Comparison of ENCODE assay signal across 32 cellular contexts in the genomic region with DNA sequence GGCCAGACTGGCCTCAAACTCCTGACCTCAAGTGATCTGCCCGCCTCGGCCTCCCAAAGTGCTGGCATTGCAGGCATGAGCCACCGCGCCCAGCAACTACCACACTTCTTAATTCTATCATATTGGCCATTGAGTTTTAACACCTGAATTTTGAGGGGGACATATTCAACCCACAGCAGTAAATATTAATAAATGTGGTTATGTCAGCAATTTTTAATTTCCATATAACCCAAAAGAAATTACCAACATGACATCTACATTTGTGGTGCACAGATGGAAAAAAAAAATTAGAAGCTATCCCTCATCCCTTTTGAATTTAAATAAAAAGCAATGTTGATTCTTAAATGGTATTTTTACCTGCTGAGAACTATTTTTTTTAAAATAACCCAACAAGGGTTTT.
"Had no signal": no experiment of that assay in that cellular context is flagged by ENCODE, and none has a peak within 500 bp of the region (broad histone marks: within the 10 kb centered on the region; RNA-seq: fewer than 3 reads in every experiment).

No MANE protein-coding gene starts in this region.

- H3K27me3 ChIP-seq: brain microvascular endothelial cell, dorsolateral prefrontal cortex, esophagus muscularis mucosa, foreskin keratinocyte, gastrocnemius medialis, heart left ventricle had no signal

- H3K4me3 ChIP-seq: coronary artery, dorsolateral prefrontal cortex, esophagus muscularis mucosa, gastrocnemius medialis, heart left ventricle had no signal

- H3K4me1 ChIP-seq: esophagus muscularis mucosa, foreskin keratinocyte, gastrocnemius medialis, heart left ventricle had no signal

- H3K27ac Mint-ChIP-seq: activated B cell treated with CpG ODN at 0.5 μM for 24 hours; activated CD8-positive, alpha-beta T cell treated with anti-CD3 and anti-CD28 coated beads for 36 hours; activated naive CD8-positive, alpha-beta T cell; activated T-helper 17 cell treated with anti-CD3 and anti-CD28 coated beads, Interleukin-2, amount 50 U/mL, for 72 hours; dendritic cell treated with granulocyte-macrophage colony-stimulating factor and Interleukin-4, amounts not matched to agents 40 ng/mL and 50 ng/mL, for 4 days; effector memory CD8-positive, alpha-beta T cell had no signal

- FAIRE-seq: astrocyte, bronchial epithelial cell had no signal

- H3K4me3 Mint-ChIP-seq: activated B cell treated with CpG ODN at 0.5 μM for 24 hours; activated CD8-positive, alpha-beta T cell treated with anti-CD3 and anti-CD28 coated beads for 36 hours; activated naive CD8-positive, alpha-beta T cell; activated T-cell treated with anti-CD3 and anti-CD28 coated beads, Interleukin-2, amount 50 U/mL, for 4 hours; activated T-helper 17 cell treated with anti-CD3 and anti-CD28 coated beads, Interleukin-2, amount 50 U/mL, for 72 hours; central memory CD8-positive, alpha-beta T cell; dendritic cell treated with granulocyte-macrophage colony-stimulating factor and Interleukin-4, amounts not matched to agents 40 ng/mL and 50 ng/mL, for 4 days; effector memory CD8-positive, alpha-beta T cell had no signal

- H3K36me3 ChIP-seq: brain microvascular endothelial cell, esophagus muscularis mucosa, gastrocnemius medialis, heart left ventricle, WERI-Rb-1 had no signal

- H3K27ac ChIP-seq: brain microvascular endothelial cell, coronary artery, dorsolateral prefrontal cortex, esophagus muscularis mucosa, foreskin keratinocyte, gastrocnemius medialis, heart left ventricle, WERI-Rb-1 had no signal

- H3K9me3 ChIP-seq: esophagus muscularis mucosa, gastrocnemius medialis had no signal

- DNase-seq: activated B cell treated with CpG ODN at 0.5 μM for 24 hours; activated CD4-positive, alpha-beta T cell treated with anti-CD3 and anti-CD28 coated beads for 48 hours; activated CD4-positive, alpha-beta T cell treated with anti-CD3 and anti-CD28 coated beads, Interleukin-2, amount 50 U/mL, for 1 hour; activated CD4-positive, alpha-beta T cell treated with anti-CD3 and anti-CD28 coated beads, Interleukin-2, amount 50 U/mL, for 48 hours; activated CD8-positive, alpha-beta memory T cell treated with anti-CD3 and anti-CD28 coated beads for 24 hours; activated CD8-positive, alpha-beta T cell treated with anti-CD3 and anti-CD28 coated beads for 36 hours; activated effector memory CD4-positive, alpha-beta T cell treated with Interleukin-2 at 50 U/mL for 16 hours; activated gamma-delta T cell treated with Interleukin-2 at 50 U/mL for 16 hours; activated naive CD4-positive, alpha-beta T cell treated with anti-CD3 and anti-CD28 coated beads, Interleukin-2, amount 50 U/mL, for 16 hours; activated naive CD4-positive, alpha-beta T cell treated with Interleukin-2 at 50 U/mL for 16 hours; activated T-cell treated with anti-CD3 and anti-CD28 coated beads, Interleukin-2, amount 50 U/mL, for 4 hours; amniotic stem cell; anterior cingulate cortex; brain microvascular endothelial cell; dorsolateral prefrontal cortex; effector memory CD8-positive, alpha-beta T cell; erythroblast; foreskin keratinocyte; gastrocnemius medialis; glutamatergic neuron; heart left ventricle; T-helper 2 cell; WERI-Rb-1 had no signal

- ATAC-seq: activated CD4-positive, CD25-positive, alpha-beta regulatory T cell treated with anti-CD3 and anti-CD28 coated beads, Interleukin-2, amount 50 U/mL, for 24 hours; activated CD8-positive, alpha-beta T cell treated with anti-CD3 and anti-CD28 coated beads for 36 hours; activated T-cell treated with anti-CD3 and anti-CD28 coated beads, Interleukin-2, amount 50 U/mL, for 4 hours; activated T-helper 17 cell treated with anti-CD3 and anti-CD28 coated beads, Interleukin-2, amount 50 U/mL, for 72 hours; effector memory CD8-positive, alpha-beta T cell; foreskin keratinocyte; gastrocnemius medialis; heart left ventricle had no signal

- H3K27me3 Mint-ChIP-seq: activated B cell treated with CpG ODN at 0.5 μM for 24 hours; activated CD8-positive, alpha-beta T cell treated with anti-CD3 and anti-CD28 coated beads for 36 hours; activated naive CD8-positive, alpha-beta T cell; activated T-helper 17 cell treated with anti-CD3 and anti-CD28 coated beads, Interleukin-2, amount 50 U/mL, for 72 hours; central memory CD8-positive, alpha-beta T cell; dendritic cell treated with granulocyte-macrophage colony-stimulating factor and Interleukin-4, amounts not matched to agents 40 ng/mL and 50 ng/mL, for 4 days; effector memory CD8-positive, alpha-beta T cell had no signal

- H3K4me1 Mint-ChIP-seq: activated B cell treated with CpG ODN at 0.5 μM for 24 hours; activated T-helper 17 cell treated with anti-CD3 and anti-CD28 coated beads, Interleukin-2, amount 50 U/mL, for 72 hours; central memory CD8-positive, alpha-beta T cell had no signal

- H3K36me3 Mint-ChIP-seq: activated naive CD8-positive, alpha-beta T cell had no signal

- H3K9me3 Mint-ChIP-seq: activated CD8-positive, alpha-beta T cell treated with anti-CD3 and anti-CD28 coated beads for 36 hours; effector memory CD8-positive, alpha-beta T cell had no signal
